25 cellular contexts compared by ENCODE assay signal in genomic region chr20:58096880-58097813, GRCh38.
"Had no signal": no experiment of that assay in that cellular context is flagged by ENCODE, and none has a peak within 500 bp of the region (broad histone marks: within the 10 kb centered on the region; RNA-seq: fewer than 3 reads in every experiment).

No MANE protein-coding gene starts in this region.

- DNase-seq: activated CD4-positive, alpha-beta T cell treated with anti-CD3 and anti-CD28 coated beads for 4 hours; activated CD4-positive, alpha-beta T cell treated with anti-CD3 and anti-CD28 coated beads, Interleukin-2, amount 50 U/mL, for 4 hours; activated effector memory CD4-positive, alpha-beta T cell treated with Interleukin-2 at 50 U/mL for 16 hours; activated naive CD4-positive, alpha-beta T cell treated with Interleukin-2 at 50 U/mL for 16 hours; activated naive CD8-positive, alpha-beta T cell treated with anti-CD3 and anti-CD28 coated beads for 36 hours; activated T-cell treated with anti-CD3 and anti-CD28 coated beads for 4 hours; foreskin melanocyte; kidney glomerular epithelial cell; left lung; mucosa of descending colon; nucleus accumbens; psoas muscle; spleen; stimulated activated naive CD4-positive, alpha-beta T cell; T-helper 1 cell; T-helper 9 cell; tibial artery; upper lobe of right lung had no signal

- H3K27me3 ChIP-seq: ascending aorta, left lung, suprapubic skin, tibial artery, upper lobe of right lung had no signal

- H3K36me3 ChIP-seq: ascending aorta, left lung, spleen, suprapubic skin, tibial artery, upper lobe of right lung had no signal

- H3K4me3 ChIP-seq: ascending aorta, left lung, mucosa of descending colon, psoas muscle, spleen, suprapubic skin, tibial artery, upper lobe of right lung had no signal

- H3K27ac Mint-ChIP-seq: activated naive CD8-positive, alpha-beta T cell treated with anti-CD3 and anti-CD28 coated beads for 36 hours had no signal

- H3K9ac ChIP-seq: parathyroid adenoma had no signal

- H3K36me3 Mint-ChIP-seq: activated naive CD8-positive, alpha-beta T cell treated with anti-CD3 and anti-CD28 coated beads for 36 hours; brain had no signal

- H3K9me3 Mint-ChIP-seq: activated naive CD8-positive, alpha-beta T cell treated with anti-CD3 and anti-CD28 coated beads for 36 hours; nephron had no signal

- H3K27ac ChIP-seq: ascending aorta, left lung, parathyroid adenoma, psoas muscle, spleen, suprapubic skin, tibial artery, upper lobe of right lung, VCaP had no signal

- H3K4me1 Mint-ChIP-seq: activated naive CD8-positive, alpha-beta T cell treated with anti-CD3 and anti-CD28 coated beads for 36 hours had no signal

- H3K4me3 Mint-ChIP-seq: activated naive CD8-positive, alpha-beta T cell treated with anti-CD3 and anti-CD28 coated beads for 36 hours; brain; nephron had no signal

- H3K9me3 ChIP-seq: ascending aorta, left lung, mucosa of descending colon, psoas muscle, spleen, suprapubic skin, tibial artery, upper lobe of right lung had no signal

- ATAC-seq: esophagus mucosa, left lung, mucosa of descending colon, psoas muscle, upper lobe of right lung had no signal

- H3K4me1 ChIP-seq: ascending aorta, left lung, parathyroid adenoma, psoas muscle, spleen, tibial artery, upper lobe of right lung had no signal
